Comparison of ENCODE assay signal across 1 cellular context in genomic region chrX:154809939-154810665, GRCh38.
TF ChIP-seq lines count a peak whose summit lies in the region.

No MANE protein-coding gene starts in this region.

TF ChIP-seq in GM12878, 131 proteins besides CTCF, POLR2A, EP300 and RAD21:
- TF ChIP-seq TCF3 (IDR thresholded peaks at IDR 0.05; ENCODE audit: borderline replicate concordance, insufficient read depth, low read depth, low read length) (no peak), EZH2 (IDR thresholded peaks at IDR 0.05; ENCODE audit: borderline replicate concordance, control insufficient read depth, low read depth, low read length) (no peak), ZNF217 (IDR thresholded peaks at IDR 0.05) (no peak), FOXK2 (IDR thresholded peaks at IDR 0.05) (no peak), KLF5 (IDR thresholded peaks at IDR 0.05; ENCODE audit: partially characterized antibody) (no peak), ZNF207 (IDR thresholded peaks at IDR 0.05; ENCODE audit: borderline replicate concordance) (no peak), RAD51 (IDR thresholded peaks at IDR 0.05) (peak; percentile 77), LARP7 (IDR thresholded peaks at IDR 0.05) (no peak), PBX3 (IDR thresholded peaks at IDR 0.05; ENCODE audit: insufficient replicate concordance, low read depth, low read length) (no peak), KDM1A (IDR thresholded peaks at IDR 0.05; ENCODE audit: borderline replicate concordance) (no peak), SREBF2 (IDR thresholded peaks at IDR 0.05; ENCODE audit: low read length) (no peak), USF1 (IDR thresholded peaks at IDR 0.05; ENCODE audit: borderline replicate concordance, extremely low read length, insufficient read depth, low read depth, low read length) (peak; percentile 18)
